ENCODE assay signal across 17 cellular contexts in the genomic region with DNA sequence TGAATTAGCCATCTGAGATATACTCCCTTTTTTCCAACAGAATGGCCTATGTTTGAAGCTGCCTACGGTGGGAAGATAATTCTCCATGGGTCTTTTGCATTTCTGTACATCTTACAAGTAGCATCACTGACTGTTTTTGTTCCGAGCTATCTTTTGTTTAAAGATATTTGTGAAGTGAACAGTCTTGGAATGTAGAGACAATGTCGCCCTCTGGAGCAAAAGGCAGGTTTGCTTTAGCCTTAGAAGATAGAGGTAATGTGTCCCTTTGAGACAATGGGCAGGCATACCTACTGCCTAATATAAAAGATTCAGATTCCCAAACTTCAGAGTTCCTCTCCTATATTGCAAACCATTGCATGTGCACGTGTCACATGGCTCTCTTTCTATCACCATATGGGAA.
DNase-seq lines count a peak whose midpoint lies in the region; ATAC-seq and TF ChIP-seq lines count a peak whose summit lies in the region.
"Had no signal": no experiment of that assay in that cellular context is flagged by ENCODE, and none has a peak within 500 bp of the region (broad histone marks: within the 10 kb centered on the region; RNA-seq: fewer than 3 reads in every experiment).

No MANE protein-coding gene starts in this region.

- no peak overlapping the region for H3K4me3 Mint-ChIP-seq in activated CD8-positive, alpha-beta memory T cell treated with anti-CD3 and anti-CD28 coated beads, Interleukin-2, amount 10 ng/mL, durations not matched to agents 7 days and 5 days

- CTCF ChIA-PET in activated CD8-positive, alpha-beta memory T cell treated with anti-CD3 and anti-CD28 coated beads, Interleukin-2, amount 10 ng/mL, durations not matched to agents 7 days and 5 days (lab: Charles Lee), result no interaction called here

- no peaks in the 10 kb centered on the region for H3K79me2 ChIP-seq in Loucy (ENCODE audit: insufficient read depth, low read length)

- no peaks in the 10 kb centered on the region for H3K9me2 ChIP-seq in Loucy (replicated peaks; ENCODE audit: low read depth, low read length)

- H3K9ac ChIP-seq in Loucy (ENCODE audit: low read depth, low read length, poor library complexity, severe bottlenecking), result no peak overlapping the region

- H3K9me3 Mint-ChIP-seq in activated CD8-positive, alpha-beta memory T cell treated with anti-CD3 and anti-CD28 coated beads, Interleukin-2, amount 10 ng/mL, durations not matched to agents 7 days and 5 days (ENCODE audit: low read depth), result no peaks in the 10 kb centered on the region

- no peaks in the 10 kb centered on the region for H3K27me3 Mint-ChIP-seq in activated CD8-positive, alpha-beta memory T cell treated with anti-CD3 and anti-CD28 coated beads, Interleukin-2, amount 10 ng/mL, durations not matched to agents 7 days and 5 days

- no peaks in the 10 kb centered on the region for H3K4me1 ChIP-seq in Loucy (ENCODE audit: insufficient read depth, low read length, poor library complexity, severe bottlenecking)
- no peaks in the 10 kb centered on the region for H3K4me1 ChIP-seq in foreskin keratinocyte

- H3K27me3 ChIP-seq in Loucy (ENCODE audit: insufficient read depth, low read length, poor library complexity, severe bottlenecking) (no peaks in the 10 kb centered on the region), WERI-Rb-1 (ENCODE audit: insufficient read depth, low read depth, severe bottlenecking) (no peaks in the 10 kb centered on the region), foreskin keratinocyte (no peaks in the 10 kb centered on the region)

- H3K36me3 Mint-ChIP-seq in activated CD8-positive, alpha-beta memory T cell treated with anti-CD3 and anti-CD28 coated beads, Interleukin-2, amount 10 ng/mL, durations not matched to agents 7 days and 5 days, result no peaks in the 10 kb centered on the region

- H3K4me3 ChIP-seq in Loucy (ENCODE audit: low read length, poor library complexity, severe bottlenecking), result no peak overlapping the region
- no peak overlapping the region for H3K4me3 ChIP-seq in WERI-Rb-1 (ENCODE audit: low read depth, low read length)

- TF ChIP-seq CTCF in GM13977 (IDR thresholded peaks at IDR 0.05; ENCODE audit: extremely low read depth, insufficient read depth, missing control alignments) (peak; percentile 6), Loucy (conservative IDR thresholded peaks at IDR 0.05; ENCODE audit: low read length) (peak; percentile 27), WERI-Rb-1 (IDR thresholded peaks at IDR 0.05; ENCODE audit: low read depth, low read length) (0 out of 2 replicates have a peak, but pooled peaks have one; percentile 7), foreskin keratinocyte (conservative IDR thresholded peaks at IDR 0.05) (peak; percentile 8)

- H3K9me3 ChIP-seq in Loucy (ENCODE audit: insufficient read depth, low read depth, low read length) (no peaks in the 10 kb centered on the region), WERI-Rb-1 (ENCODE audit: severe bottlenecking) (no peaks in the 10 kb centered on the region)

- H3K4me2 ChIP-seq in Loucy (ENCODE audit: low read depth, low read length, poor library complexity, severe bottlenecking), result no peak overlapping the region

- DNase-seq in GM13977 (ENCODE audit: low spot score) (no peak), WERI-Rb-1 (no peak), foreskin keratinocyte (no peak)
- no peak for DNase-seq in activated CD8-positive, alpha-beta memory T cell treated with anti-CD3 and anti-CD28 coated beads, Interleukin-2, amount 10 ng/mL, durations not matched to agents 7 days and 5 days
- DNase-seq in stimulated activated CD4-positive, alpha-beta T cell treated with anti-CD3 and anti-CD28 coated beads, Interleukin-4, amount 100 ng/mL, for 24 hours, result no peak
- DNase-seq: AML-193, COR-L47, DMS 273 treated with DMSO at 0.1 percent for 48 hours, DND-41, KG1, NCI-H1417 treated with DMSO at 0.1 percent for 48 hours, NCI-H187 treated with DMSO at 0.1 percent for 48 hours, NCI-H226, NCI-H524, Right ventricle myocardium superior had no signal

- H3K4me1 Mint-ChIP-seq in activated CD8-positive, alpha-beta memory T cell treated with anti-CD3 and anti-CD28 coated beads, Interleukin-2, amount 10 ng/mL, durations not matched to agents 7 days and 5 days, result no peaks in the 10 kb centered on the region

- H3K36me3 ChIP-seq in Loucy (ENCODE audit: insufficient read depth, low read length), result no peaks in the 10 kb centered on the region
- no peaks in the 10 kb centered on the region for H3K36me3 ChIP-seq in WERI-Rb-1

- H3K27ac Mint-ChIP-seq in activated CD8-positive, alpha-beta memory T cell treated with anti-CD3 and anti-CD28 coated beads, Interleukin-2, amount 10 ng/mL, durations not matched to agents 7 days and 5 days, result no peak overlapping the region

- no peaks in the 10 kb centered on the region for H3F3A ChIP-seq in Loucy (ENCODE audit: low read depth)

- no peaks in the 10 kb centered on the region for H4K20me1 ChIP-seq in Loucy (ENCODE audit: insufficient read depth, low read length, poor library complexity, severe bottlenecking)

- ATAC-seq in foreskin keratinocyte, result no peak
- ATAC-seq in HG03280 (IDR thresholded peaks at IDR 0.05; ENCODE audit: unreplicated experiment), result no peak
- ATAC-seq in activated CD8-positive, alpha-beta memory T cell treated with anti-CD3 and anti-CD28 coated beads, Interleukin-2, amount 10 ng/mL, durations not matched to agents 7 days and 5 days, result no peak

- H2AFZ ChIP-seq in Loucy (ENCODE audit: low read length), result no peak overlapping the region

- in situ Hi-C loops in GM13977 (cut with MboI; ENCODE audit: low pct_unique_long_range_greater_than_20kb, low sequenced_read_pairs, unreplicated experiment), result no loop called here

- H3K27ac ChIP-seq in WERI-Rb-1 (no peak overlapping the region), foreskin keratinocyte (no peak overlapping the region)
